Comparison of ENCODE assay signal across 10 cellular contexts in the genomic region with DNA sequence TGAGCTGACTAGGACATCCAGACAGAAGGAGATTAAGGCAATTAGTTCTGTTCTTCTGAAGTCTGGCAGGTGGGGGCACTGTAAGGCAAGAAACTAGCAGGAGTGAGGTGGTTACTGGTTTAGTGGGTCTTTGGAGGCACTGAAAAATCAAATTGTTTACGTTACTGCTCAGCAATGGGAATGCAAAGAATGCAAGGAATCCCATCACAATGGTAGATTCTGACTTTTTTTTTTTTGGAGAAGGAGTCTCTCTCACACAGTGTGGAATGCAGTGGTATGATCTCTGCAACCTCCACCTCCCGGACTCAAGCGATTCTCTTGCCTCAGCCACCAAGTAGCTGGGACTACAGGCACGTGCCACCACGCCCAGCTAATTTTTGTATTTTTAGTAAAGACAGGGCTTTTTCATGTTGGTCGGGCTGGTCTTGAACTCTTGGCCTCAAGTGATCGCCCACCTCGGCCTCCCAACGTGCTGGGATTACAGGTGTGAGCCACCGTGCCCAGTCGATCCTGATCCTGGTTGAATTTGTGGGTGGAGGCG.
DNase-seq lines count a peak whose midpoint lies in the region; ATAC-seq, FAIRE-seq and TF ChIP-seq lines count a peak whose summit lies in the region.
"Had no signal": no experiment of that assay in that cellular context is flagged by ENCODE, and none has a peak within 500 bp of the region (broad histone marks: within the 10 kb centered on the region; RNA-seq: fewer than 3 reads in every experiment).

No MANE protein-coding gene starts in this region.

- DNase-seq in AG08395 (ENCODE audit: low spot score) = peak; percentile 93
- peak; percentile 89 for DNase-seq in HTR-8/SVneo (ENCODE audit: insufficient read length, low spot score)
- DNase-seq in astrocyte of the cerebellum (ENCODE audit: low read depth) = peak; percentile 95
- DNase-seq in iris pigment epithelial cell (ENCODE audit: low read depth) = peak; percentile 98
- no peak for DNase-seq in posterior cingulate gyrus
- DNase-seq in NCI-H146 treated with DMSO at 0.1 percent for 48 hours (lab: John Stamatoyannopoulos, UW; ENCODE audit: unreplicated experiment) = no peak
- DNase-seq in stimulated activated naive B cell treated with anti-CD40 and anti-IgM and Interleukin-4, amounts not matched to agents 10 μg/mL and 1 μg/mL and 100 μg/mL, for 72 hours = no peak
- DNase-seq: activated gamma-delta T cell, KG1 had no signal

- no peak overlapping the region for H3K4me3 Mint-ChIP-seq in stimulated activated naive B cell treated with anti-CD40 and anti-IgM and Interleukin-4, amounts not matched to agents 10 μg/mL and 1 μg/mL and 100 μg/mL, for 72 hours

- H3K36me3 Mint-ChIP-seq in stimulated activated naive B cell treated with anti-CD40 and anti-IgM and Interleukin-4, amounts not matched to agents 10 μg/mL and 1 μg/mL and 100 μg/mL, for 72 hours = no peaks in the 10 kb centered on the region

- no peak overlapping the region for H3K4me3 ChIP-seq in astrocyte of the cerebellum (ENCODE audit: low read depth, low read length)

- no peak overlapping the region for H3K27ac Mint-ChIP-seq in stimulated activated naive B cell treated with anti-CD40 and anti-IgM and Interleukin-4, amounts not matched to agents 10 μg/mL and 1 μg/mL and 100 μg/mL, for 72 hours

- peaks cover 2 to 5% of the 10 kb centered on the region in 2 donors for H3K9me3 Mint-ChIP-seq in stimulated activated naive B cell treated with anti-CD40 and anti-IgM and Interleukin-4, amounts not matched to agents 10 μg/mL and 1 μg/mL and 100 μg/mL, for 72 hours

- no peaks in the 10 kb centered on the region for H3K4me1 Mint-ChIP-seq in stimulated activated naive B cell treated with anti-CD40 and anti-IgM and Interleukin-4, amounts not matched to agents 10 μg/mL and 1 μg/mL and 100 μg/mL, for 72 hours

- peak; percentile 80 for FAIRE-seq in HTR-8/SVneo (lab: Jason Lieb, UNC)

- H3K27me3 Mint-ChIP-seq in stimulated activated naive B cell treated with anti-CD40 and anti-IgM and Interleukin-4, amounts not matched to agents 10 μg/mL and 1 μg/mL and 100 μg/mL, for 72 hours = peaks cover 0 to 6% of the 10 kb centered on the region in 2 donors

- peak; percentile 68 for TF ChIP-seq CTCF in astrocyte of the cerebellum (IDR thresholded peaks at IDR 0.05; ENCODE audit: low read depth, low read length, missing control alignments)

- no peak for ATAC-seq in GM21717 (IDR thresholded peaks at IDR 0.05; ENCODE audit: unreplicated experiment)
- ATAC-seq in stimulated activated naive B cell treated with anti-CD40 and anti-IgM and Interleukin-4, amounts not matched to agents 10 μg/mL and 1 μg/mL and 100 μg/mL, for 72 hours (replicated peaks) = no peak

- intact Hi-C loops in posterior cingulate gyrus (cut with DNase I) = no loop called here

- in situ Hi-C loops in astrocyte of the cerebellum (cut with HindIII; ENCODE audit: low sequenced_read_pairs) = no loop called here

Comparison
In these comparisons a context has a peak if more than half of its experiments do, and no peak if none do; other contexts are left out.
1. DNase-seq: peak in AG08395 (single experiment), HTR-8/SVneo (single experiment), astrocyte of the cerebellum (single experiment) and iris pigment epithelial cell (single experiment); none in posterior cingulate gyrus (0 of 10), NCI-H146 treated with DMSO at 0.1 percent for 48 hours (single experiment) and stimulated activated naive B cell treated with anti-CD40 and anti-IgM and Interleukin-4, amounts not matched to agents 10 μg/mL and 1 μg/mL and 100 μg/mL, for 72 hours (single experiment).